16 cellular contexts compared by ENCODE assay signal in the genomic region with DNA sequence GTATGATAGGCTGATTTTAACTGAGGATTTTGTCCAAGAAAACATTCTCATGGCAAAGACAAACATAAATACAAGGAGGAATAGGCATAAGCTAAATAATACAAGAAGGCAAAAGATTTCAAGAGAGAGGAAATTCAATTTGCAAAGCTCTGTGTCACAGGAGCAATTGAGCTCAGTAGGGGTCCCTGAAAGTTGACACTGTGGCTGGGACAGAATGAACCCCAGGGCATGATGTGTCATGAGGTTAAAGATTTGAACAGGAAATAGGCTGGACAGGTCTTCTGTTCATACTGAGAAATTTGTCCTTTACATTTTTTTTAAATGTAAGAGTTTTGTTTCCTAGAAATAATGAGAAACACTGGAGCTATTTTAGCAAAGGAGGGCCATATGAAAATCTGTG.
"Had no signal": no experiment of that assay in that cellular context is flagged by ENCODE, and none has a peak within 500 bp of the region (broad histone marks: within the 10 kb centered on the region; RNA-seq: fewer than 3 reads in every experiment).

No MANE protein-coding gene starts in this region.

- H3K4me3 ChIP-seq: mucosa of descending colon had no signal

- DNase-seq: activated CD4-positive, alpha-beta T cell treated with anti-CD3 and anti-CD28 coated beads, Interleukin-2, amount 50 U/mL, for 48 hours; activated CD4-positive, CD25-positive, alpha-beta regulatory T cell treated with anti-CD3 and anti-CD28 coated beads, Interleukin-2, amount 50 U/mL, for 72 hours; activated CD8-positive, alpha-beta memory T cell treated with anti-CD3 and anti-CD28 coated beads, Interleukin-2, amount 10 ng/mL, durations not matched to agents 7 days and 5 days; activated effector memory CD4-positive, alpha-beta T cell treated with Interleukin-2 at 50 U/mL for 16 hours; activated T-cell treated with anti-CD3 and anti-CD28 coated beads, Interleukin-2, amount 50 U/mL, for 24 hours; amniotic stem cell; brain microvascular endothelial cell; effector memory CD8-positive, alpha-beta T cell; hippocampal formation; immature natural killer cell; left colon; mucosa of descending colon; natural killer cell; stimulated activated CD4-positive, alpha-beta T cell treated with anti-CD3 and anti-CD28 coated beads, Interleukin-2, amount 100 ng/mL, for 48 hours; stimulated activated naive CD4-positive, alpha-beta T cell treated with Interleukin-2 at 50 U/mL for 16 hours; trophoblast cell had no signal

- H3K27me3 ChIP-seq: brain microvascular endothelial cell had no signal

- H3K36me3 ChIP-seq: brain microvascular endothelial cell had no signal

- H3K27ac ChIP-seq: brain microvascular endothelial cell had no signal
